13 cellular contexts compared by ENCODE assay signal in the genomic region with DNA sequence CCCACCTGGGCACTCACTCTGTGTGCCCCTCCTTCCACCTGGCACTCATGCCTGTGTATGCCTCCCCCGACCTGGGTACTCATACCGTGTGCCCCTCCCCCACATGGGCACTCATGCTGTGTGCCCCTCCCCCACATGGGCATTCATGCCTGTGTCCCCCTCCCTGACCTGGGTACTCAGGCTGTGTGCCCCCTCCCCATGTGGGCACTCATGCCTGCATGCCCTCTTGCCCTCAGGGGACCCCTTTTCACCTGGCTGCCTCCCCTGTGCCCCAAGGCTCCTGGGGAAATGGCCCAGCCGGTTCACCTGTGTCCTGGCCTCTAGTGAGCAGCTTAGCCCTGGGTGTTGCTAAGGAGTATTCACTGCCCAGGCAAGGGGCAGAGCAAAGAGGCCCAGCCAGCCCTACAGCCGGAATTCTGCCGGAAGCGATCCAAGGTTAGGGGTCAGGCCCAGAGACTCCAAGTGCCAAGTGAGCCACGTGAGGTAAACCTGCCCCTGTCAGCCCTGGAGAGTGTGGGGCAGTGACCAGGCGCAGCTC. TPM values are rescaled to one million over a fixed set of nuclear protein-coding genes. Genes with fewer than 3 reads are reported as not detected.
DNase-seq lines count a peak whose midpoint lies in the region; ATAC-seq and TF ChIP-seq lines count a peak whose summit lies in the region.
"Had no signal": no experiment of that assay in that cellular context is flagged by ENCODE, and none has a peak within 500 bp of the region (broad histone marks: within the 10 kb centered on the region; RNA-seq: fewer than 3 reads in every experiment).

No MANE protein-coding gene starts in this region.

- no peak for ATAC-seq in CD8-positive, alpha-beta T cell
- ATAC-seq in Panc1 (peak; percentile 9; the same call in 1 of the 2 replicates), left cardiac atrium (peak; percentile 4 to 6), GM21526 (IDR thresholded peaks at IDR 0.05; ENCODE audit: low FRiP score, unreplicated experiment) (no peak)

- POLR2A ChIA-PET in CD8-positive, alpha-beta T cell (lab: Charles Lee), result interaction anchor here (1.2 kb wide), 1 partner anchor 8 kb away, joined by 6 read pairs; a partner anchor contains a TSS
- POLR2A ChIA-PET in Panc1 (lab: Charles Lee), result interaction anchor here (0.7 kb wide), 1 partner anchor 106 kb away, joined by 3 read pairs; no protein-coding TSS in a partner anchor

- no peaks in the 10 kb centered on the region for H3K9me3 Mint-ChIP-seq in CD8-positive, alpha-beta T cell

- H3K4me2 ChIP-seq in osteoblast (ENCODE audit: insufficient read depth, low read length), result no peak overlapping the region

- peaks cover 27% of the 10 kb centered on the region for H4K20me1 ChIP-seq in osteoblast (ENCODE audit: insufficient read depth, low read length)

- H3K36me3 Mint-ChIP-seq in CD8-positive, alpha-beta T cell, result peaks cover 43% of the 10 kb centered on the region

- peaks cover 27% of the 10 kb centered on the region for H3K36me3 ChIP-seq in CD8-positive, alpha-beta T cell (ENCODE audit: insufficient read depth, low read length)
- H3K36me3 ChIP-seq in Panc1 (ENCODE audit: control insufficient read depth, insufficient read depth, low read length) (peaks cover 8% of the 10 kb centered on the region; the same call in 1 of the 2 replicates), osteoblast (ENCODE audit: insufficient read depth, low read length) (peaks cover 49% of the 10 kb centered on the region)

- H2AFZ ChIP-seq in osteoblast (ENCODE audit: low read length), result no peak overlapping the region

- peaks cover 66% of the 10 kb centered on the region for H3K4me1 Mint-ChIP-seq in CD8-positive, alpha-beta T cell (ENCODE audit: low read depth)

- peak overlapping the region; percentile 67 for H3K4me3 Mint-ChIP-seq in CD8-positive, alpha-beta T cell

- H3K9me3 ChIP-seq in CD8-positive, alpha-beta T cell (ENCODE audit: low read length), result no peaks in the 10 kb centered on the region
- H3K9me3 ChIP-seq in Panc1 (ENCODE audit: control insufficient read depth, insufficient read depth, low read depth, low read length) (no peaks in the 10 kb centered on the region), osteoblast (ENCODE audit: low read depth, low read length) (no peaks in the 10 kb centered on the region)
- H3K9me3 ChIP-seq: Caco-2 had no signal

- H3K4me3 ChIP-seq in CD8-positive, alpha-beta T cell (ENCODE audit: low read depth, low read length), result peak overlapping the region; percentile 28
- H3K4me3 ChIP-seq in Panc1 (ENCODE audit: low read depth in 2 of 2, low read length in 2 of 2), result no peak overlapping the region
- H3K4me3 ChIP-seq in osteoblast (ENCODE audit: insufficient read depth, low read length), result no peak overlapping the region

- peaks cover 37% of the 10 kb centered on the region for H3K79me2 ChIP-seq in osteoblast (ENCODE audit: insufficient read depth, low read length)

- no peaks in the 10 kb centered on the region for H3K27me3 Mint-ChIP-seq in CD8-positive, alpha-beta T cell (ENCODE audit: low read depth)

- H3K27me3 ChIP-seq in CD8-positive, alpha-beta T cell (ENCODE audit: insufficient read depth, low read length), result no peaks in the 10 kb centered on the region
- H3K27me3 ChIP-seq in Panc1 (ENCODE audit: control insufficient read depth, insufficient read depth, low read length) (no peaks in the 10 kb centered on the region), osteoblast (ENCODE audit: insufficient read depth, low read length) (no peaks in the 10 kb centered on the region)

- peaks cover 87% of the 10 kb centered on the region for H3K4me1 ChIP-seq in CD8-positive, alpha-beta T cell (ENCODE audit: insufficient read depth, low read length)
- H3K4me1 ChIP-seq in Panc1 (ENCODE audit: control insufficient read depth, insufficient read depth, low read length) (peaks cover 81% of the 10 kb centered on the region), osteoblast (ENCODE audit: insufficient read depth, low read length) (peaks cover 26% of the 10 kb centered on the region)
- H3K4me1 ChIP-seq: Caco-2 had no signal

- in situ Hi-C loops in Panc1 (cut with HindIII; ENCODE audit: low pct_unique_long_range_greater_than_20kb, low sequenced_read_pairs), result no loop called here

- no TSS peak for BruUV-seq in Panc1 (replicated peaks; lab: Mats Ljungman, UMichigan)

- CTCF ChIA-PET in CD8-positive, alpha-beta T cell (lab: Charles Lee), result interaction anchor here (1.6 to 3.4 kb wide), 3 partner anchors 55 to 77 kb away, joined by 4 to 17 read pairs (median 13); no protein-coding TSS in a partner anchor
- CTCF ChIA-PET in Panc1 (lab: Charles Lee), result interaction anchor here (0.9 kb wide), 1 partner anchor 72 kb away, joined by 6 read pairs; no protein-coding TSS in a partner anchor

- H3K27ac ChIP-seq in CD8-positive, alpha-beta T cell (ENCODE audit: low read depth, low read length), result no peak overlapping the region
- H3K27ac ChIP-seq in Panc1 (ENCODE audit: low read length) (peak overlapping the region; percentile 60), osteoblast (ENCODE audit: low read depth, low read length) (no peak overlapping the region)

- intact Hi-C loops in CD8-positive, alpha-beta T cell (cut with DNase I, micrococcal nuclease), result no loop called here
- intact Hi-C loops in Panc1 (cut with micrococcal nuclease; ENCODE audit: unreplicated experiment), result no loop called here
- intact Hi-C loops in left cardiac atrium (cut with DNase I), result no loop called here

- TF ChIP-seq CTCF in CD8-positive, alpha-beta T cell (IDR thresholded peaks at IDR 0.05), result no peak
- TF ChIP-seq CTCF in Panc1 (IDR thresholded peaks at IDR 0.05) (no peak), osteoblast (IDR thresholded peaks at IDR 0.05; ENCODE audit: extremely low read depth, low read depth, low read length) (no peak)

- DNase-seq in CD8-positive, alpha-beta T cell, result no peak
- no peak for DNase-seq in Panc1 (ENCODE audit: low read depth, low spot score)
- DNase-seq in left cardiac atrium, result peak; percentile 37
- DNase-seq in osteoblast (ENCODE audit: insufficient read length, low spot score, missing footprints), result peak; percentile 86
- DNase-seq in COR-L47 (lab: John Stamatoyannopoulos, UW), result no peak
- DNase-seq in NCI-H1417 (lab: John Stamatoyannopoulos, UW), result no peak
- DNase-seq in nucleus accumbens (lab: John Stamatoyannopoulos, UW), result no peak
- DNase-seq: Caco-2, NCI-H1436 treated with DMSO at 0.1 percent for 48 hours had no signal

- H3K27ac Mint-ChIP-seq in CD8-positive, alpha-beta T cell, result peak overlapping the region; percentile 55

RNA-seq across cellular contexts. Expression of a gene that starts 5.7 kb away (rescaled TPM):
- total RNA-seq in CD8-positive, alpha-beta T cell, result 1 to 10 TPM; 1.1 to 1.7 TPM
- total RNA-seq in Panc1 (2021; ENCODE audit: unreplicated experiment) (18.0 TPM), left cardiac atrium (under 1 TPM; 0.27 to 0.76 TPM), osteoblast (15.0 and 18.1 TPM in 2 replicates)
- 8.0 TPM for polyA plus RNA-seq in Panc1 (2012; ENCODE audit: insufficient read length)

RNA-seq across cellular contexts. Expression of a gene that starts 7.6 kb away (rescaled TPM):
- total RNA-seq in CD8-positive, alpha-beta T cell, result 10 to 100 TPM; 54.3 to 57.9 TPM
- total RNA-seq in Panc1 (2021; ENCODE audit: unreplicated experiment), result 1,813 TPM
- 2,493 TPM for polyA plus RNA-seq in Panc1 (2012; ENCODE audit: insufficient read length)
- 100 to 1,000 TPM; 635 to 667 TPM for total RNA-seq in left cardiac atrium
- total RNA-seq in osteoblast, result 491 and 519 TPM in 2 replicates

RNA-seq across cellular contexts. Expression of a gene that starts 59.1 kb away (rescaled TPM):
- total RNA-seq in CD8-positive, alpha-beta T cell, result not detected
- total RNA-seq in Panc1 (2021; ENCODE audit: unreplicated experiment) (not detected), left cardiac atrium (not detected), osteoblast (not detected in 2 replicates)
- not detected for polyA plus RNA-seq in Panc1 (2012; ENCODE audit: insufficient read length)
- total RNA-seq: activated CD8-positive, alpha-beta memory T cell treated with anti-CD3 and anti-CD28 coated beads for 36 hours; Caco-2; mucosa of gallbladder; T-helper 2 cell treated with Interferon-gamma antibody and Interleukin-4, amounts not matched to agents 100 ng/mL and 5 ng/mL, for 36 hours had no signal

Comparison
In these comparisons a context has a peak if more than half of its experiments do, and no peak if none do; other contexts are left out.
1. ATAC-seq: peak in Panc1 (single experiment) and left cardiac atrium (2 of 2); none in CD8-positive, alpha-beta T cell (single experiment) and GM21526 (single experiment).
2. DNase-seq: peak in left cardiac atrium (single experiment) and osteoblast (single experiment); none in CD8-positive, alpha-beta T cell (0 of 7), Panc1 (single experiment), COR-L47 (single experiment), NCI-H1417 (0 of 3) and nucleus accumbens (0 of 56).